Comparison of ENCODE assay signal across 13 cellular contexts in the genomic region with DNA sequence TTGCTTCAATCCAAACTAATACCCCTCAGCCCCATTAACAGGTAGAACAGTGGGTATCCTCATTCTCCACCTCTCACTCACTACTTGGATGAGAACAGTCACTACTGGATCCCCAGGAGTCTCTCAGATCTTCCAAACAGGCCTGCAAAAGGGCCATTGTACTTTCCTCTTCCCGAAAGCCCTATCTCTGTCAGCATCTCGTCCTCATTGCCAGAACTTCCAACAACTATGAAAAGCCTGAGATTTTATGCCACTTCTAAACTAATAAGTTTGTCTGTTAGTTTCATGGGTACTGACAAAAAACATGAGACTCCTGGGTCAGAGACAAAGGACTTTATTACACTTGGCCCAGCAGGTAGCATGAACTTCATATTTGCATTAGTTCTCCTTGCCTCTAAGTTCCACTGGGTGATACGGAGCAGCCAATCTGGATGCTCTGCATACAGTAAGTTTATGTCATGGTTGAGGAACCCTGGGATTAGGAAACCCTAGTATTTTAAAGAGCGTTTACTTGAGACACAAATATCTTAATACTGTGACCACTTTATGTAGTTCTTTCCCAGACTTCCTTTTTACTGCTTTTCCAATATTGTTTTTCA. TPM values are rescaled to one million over a fixed set of nuclear protein-coding genes. Genes with fewer than 3 reads are reported as not detected.
DNase-seq lines count a peak whose midpoint lies in the region; ATAC-seq and TF ChIP-seq lines count a peak whose summit lies in the region.
"Had no signal": no experiment of that assay in that cellular context is flagged by ENCODE, and none has a peak within 500 bp of the region (broad histone marks: within the 10 kb centered on the region; RNA-seq: fewer than 3 reads in every experiment).

No MANE protein-coding gene starts in this region.

- H3K4me1 Mint-ChIP-seq in stimulated activated naive CD8-positive, alpha-beta T cell treated with anti-CD3 and anti-CD28 coated beads, Interleukin-15, Interleukin-2, amounts not matched to agents 100 ng/mL and 50 ng/mL, for 24 hours (ENCODE audit: low read depth) = peaks cover 69% of the 10 kb centered on the region
- no peaks in the 10 kb centered on the region for H3K4me1 Mint-ChIP-seq in mesothelial cell of epicardium

- peaks cover 23% of the 10 kb centered on the region for H3K36me3 Mint-ChIP-seq in stimulated activated naive CD8-positive, alpha-beta T cell treated with anti-CD3 and anti-CD28 coated beads, Interleukin-15, Interleukin-2, amounts not matched to agents 100 ng/mL and 50 ng/mL, for 24 hours (ENCODE audit: low read depth)
- H3K36me3 Mint-ChIP-seq in mesothelial cell of epicardium = no peaks in the 10 kb centered on the region
- H3K36me3 Mint-ChIP-seq: CD14-positive monocyte had no signal

- no peak for DNase-seq in stimulated activated naive CD8-positive, alpha-beta T cell treated with anti-CD3 and anti-CD28 coated beads, Interleukin-15, Interleukin-2, amounts not matched to agents 100 U/mL and 50 U/mL, for 24 hours
- DNase-seq in left colon (no peak), NCI-H446 treated with DMSO at 0.1 percent for 48 hours (lab: John Stamatoyannopoulos, UW) (no peak), NCI-H526 treated with DMSO at 0.1 percent for 48 hours (lab: John Stamatoyannopoulos, UW) (no peak), mesothelial cell of epicardium (ENCODE audit: low spot score in 2 of 2, unreplicated experiment in 2 of 2) (no peak), NCI-H1417 (lab: John Stamatoyannopoulos, UW) (no peak)
- DNase-seq: GOT3, hippocampal formation, NCI-H1436 treated with DMSO at 0.1 percent for 48 hours, Right ventricle myocardium superior had no signal

- TF ChIP-seq CTCF in mesothelial cell of epicardium (IDR thresholded peaks at IDR 0.05; ENCODE audit: unreplicated experiment) = no peak

- intact Hi-C loops in left colon (cut with DNase I, micrococcal nuclease) = no loop called here

- peaks cover 29% of the 10 kb centered on the region for H3K9me3 Mint-ChIP-seq in stimulated activated naive CD8-positive, alpha-beta T cell treated with anti-CD3 and anti-CD28 coated beads, Interleukin-15, Interleukin-2, amounts not matched to agents 100 ng/mL and 50 ng/mL, for 24 hours
- H3K9me3 Mint-ChIP-seq in mesothelial cell of epicardium = peaks cover 8% of the 10 kb centered on the region

- no peaks in the 10 kb centered on the region for H3K27me3 Mint-ChIP-seq in stimulated activated naive CD8-positive, alpha-beta T cell treated with anti-CD3 and anti-CD28 coated beads, Interleukin-15, Interleukin-2, amounts not matched to agents 100 ng/mL and 50 ng/mL, for 24 hours
- H3K27me3 Mint-ChIP-seq in mesothelial cell of epicardium (ENCODE audit: low read depth) = peaks cover 3% of the 10 kb centered on the region

- no peak for ATAC-seq in stimulated activated naive CD8-positive, alpha-beta T cell treated with anti-CD3 and anti-CD28 coated beads, Interleukin-15, Interleukin-2, amounts not matched to agents 100 U/mL and 50 U/mL, for 24 hours
- ATAC-seq in SK-N-SH treated with all-trans-retinoic acid at 6 μM for 48 hours = peak; percentile 13; the same call in 1 of the 3 replicates
- peak; percentile 11 for ATAC-seq in left colon

- peak overlapping the region; percentile 91 for H3K27ac Mint-ChIP-seq in stimulated activated naive CD8-positive, alpha-beta T cell treated with anti-CD3 and anti-CD28 coated beads, Interleukin-15, Interleukin-2, amounts not matched to agents 100 ng/mL and 50 ng/mL, for 24 hours
- no peak overlapping the region for H3K27ac Mint-ChIP-seq in mesothelial cell of epicardium

- peak overlapping the region; percentile 67 for H3K4me3 Mint-ChIP-seq in stimulated activated naive CD8-positive, alpha-beta T cell treated with anti-CD3 and anti-CD28 coated beads, Interleukin-15, Interleukin-2, amounts not matched to agents 100 ng/mL and 50 ng/mL, for 24 hours
- H3K4me3 Mint-ChIP-seq in mesothelial cell of epicardium = no peak overlapping the region

TF ChIP-seq in SK-N-SH treated with all-trans-retinoic acid at 6 μM for 48 hours, 23 proteins besides CTCF, POLR2A, EP300 and RAD21:
- TF ChIP-seq ZC3H10 (CRISPR knock-in tag; IDR thresholded peaks at IDR 0.05) (no peak), ZNF70 (CRISPR knock-in tag; IDR thresholded peaks at IDR 0.05) (no peak), ZFP30 (CRISPR knock-in tag; IDR thresholded peaks at IDR 0.05) (no peak), ARNTL (CRISPR knock-in tag; IDR thresholded peaks at IDR 0.05; ENCODE audit: borderline replicate concordance, low read depth) (no peak), TOX (CRISPR knock-in tag; IDR thresholded peaks at IDR 0.05; ENCODE audit: borderline replicate concordance) (no peak), BACH2 (CRISPR knock-in tag; IDR thresholded peaks at IDR 0.05; ENCODE audit: borderline replicate concordance) (no peak), TCF4 (CRISPR knock-in tag; IDR thresholded peaks at IDR 0.05; ENCODE audit: borderline replicate concordance) (no peak), GLIS3 (CRISPR knock-in tag; IDR thresholded peaks at IDR 0.05) (no peak), ZNF565 (CRISPR knock-in tag; conservative IDR thresholded peaks at IDR 0.05; ENCODE audit: low read depth) (no peak), OSR1 (CRISPR knock-in tag; IDR thresholded peaks at IDR 0.05) (no peak), ZFP3 (CRISPR knock-in tag; IDR thresholded peaks at IDR 0.05) (no peak), RARB (CRISPR knock-in tag; IDR thresholded peaks at IDR 0.05) (no peak), ESRRG (CRISPR knock-in tag; IDR thresholded peaks at IDR 0.05) (no peak)
- TF ChIP-seq, protein P1, sequence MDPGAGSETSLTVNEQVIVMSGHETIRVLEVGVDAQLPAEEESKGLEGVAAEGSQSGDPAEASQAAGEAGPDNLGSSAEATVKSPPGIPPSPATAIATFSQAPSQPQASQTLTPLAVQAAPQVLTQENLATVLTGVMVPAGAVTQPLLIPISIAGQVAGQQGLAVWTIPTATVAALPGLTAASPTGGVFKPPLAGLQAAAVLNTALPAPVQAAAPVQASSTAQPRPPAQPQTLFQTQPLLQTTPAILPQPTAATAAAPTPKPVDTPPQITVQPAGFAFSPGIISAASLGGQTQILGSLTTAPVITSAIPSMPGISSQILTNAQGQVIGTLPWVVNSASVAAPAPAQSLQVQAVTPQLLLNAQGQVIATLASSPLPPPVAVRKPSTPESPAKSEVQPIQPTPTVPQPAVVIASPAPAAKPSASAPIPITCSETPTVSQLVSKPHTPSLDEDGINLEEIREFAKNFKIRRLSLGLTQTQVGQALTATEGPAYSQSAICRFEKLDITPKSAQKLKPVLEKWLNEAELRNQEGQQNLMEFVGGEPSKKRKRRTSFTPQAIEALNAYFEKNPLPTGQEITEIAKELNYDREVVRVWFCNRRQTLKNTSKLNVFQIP (CRISPR knock-in tag; IDR thresholded peaks at IDR 0.05; ENCODE audit: borderline replicate concordance, low read depth) = no peak
- TF ChIP-seq, protein P2, sequence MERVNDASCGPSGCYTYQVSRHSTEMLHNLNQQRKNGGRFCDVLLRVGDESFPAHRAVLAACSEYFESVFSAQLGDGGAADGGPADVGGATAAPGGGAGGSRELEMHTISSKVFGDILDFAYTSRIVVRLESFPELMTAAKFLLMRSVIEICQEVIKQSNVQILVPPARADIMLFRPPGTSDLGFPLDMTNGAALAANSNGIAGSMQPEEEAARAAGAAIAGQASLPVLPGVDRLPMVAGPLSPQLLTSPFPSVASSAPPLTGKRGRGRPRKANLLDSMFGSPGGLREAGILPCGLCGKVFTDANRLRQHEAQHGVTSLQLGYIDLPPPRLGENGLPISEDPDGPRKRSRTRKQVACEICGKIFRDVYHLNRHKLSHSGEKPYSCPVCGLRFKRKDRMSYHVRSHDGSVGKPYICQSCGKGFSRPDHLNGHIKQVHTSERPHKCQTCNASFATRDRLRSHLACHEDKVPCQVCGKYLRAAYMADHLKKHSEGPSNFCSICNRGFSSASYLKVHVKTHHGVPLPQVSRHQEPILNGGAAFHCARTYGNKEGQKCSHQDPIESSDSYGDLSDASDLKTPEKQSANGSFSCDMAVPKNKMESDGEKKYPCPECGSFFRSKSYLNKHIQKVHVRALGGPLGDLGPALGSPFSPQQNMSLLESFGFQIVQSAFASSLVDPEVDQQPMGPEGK (CRISPR knock-in tag; IDR thresholded peaks at IDR 0.05; ENCODE audit: borderline replicate concordance) = no peak

RNA-seq across cellular contexts. Expression of gene VANGL2, which starts 38.1 kb away (rescaled TPM):
- 1 to 10 TPM; 5.8 to 6.3 TPM for total RNA-seq in left colon
- total RNA-seq in mesothelial cell of epicardium = 55.5 to 59.5 TPM (median 57.2 TPM) in 3 replicates
